ENCODE assay signal across 24 cellular contexts in the genomic region with DNA sequence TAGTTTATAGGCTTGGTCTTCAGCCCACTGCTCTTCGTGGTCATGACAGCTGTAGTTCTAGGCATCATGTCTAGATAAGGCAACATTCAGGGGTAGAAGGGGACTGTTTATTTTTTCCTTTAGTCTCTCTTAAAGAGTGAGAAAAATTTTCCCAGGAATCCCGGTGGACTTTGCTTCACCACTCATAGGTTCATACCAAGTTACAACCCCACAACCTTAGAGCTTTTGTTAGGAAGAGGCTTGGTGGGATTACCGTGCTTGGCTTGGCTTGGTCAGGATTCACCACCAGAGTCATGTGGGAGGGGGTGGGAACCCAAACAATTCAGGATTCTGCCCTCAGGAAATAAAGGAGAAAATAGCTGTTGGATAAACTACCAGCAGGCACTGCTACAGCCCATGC. TPM values are rescaled to one million over a fixed set of nuclear protein-coding genes. Genes with fewer than 3 reads are reported as not detected.
DNase-seq lines count a peak whose midpoint lies in the region; ATAC-seq and TF ChIP-seq lines count a peak whose summit lies in the region.
"Had no signal": no experiment of that assay in that cellular context is flagged by ENCODE, and none has a peak within 500 bp of the region (broad histone marks: within the 10 kb centered on the region; RNA-seq: fewer than 3 reads in every experiment).

No MANE protein-coding gene starts in this region.

- H3K4me2 ChIP-seq in IMR-90 (ENCODE audit: low read depth, low read length), result no peak overlapping the region
- H3K4me2 ChIP-seq: A549, PC-9 had no signal

- no peak for ATAC-seq in IMR-90 (ENCODE audit: low read depth)
- ATAC-seq: A549; CD8-positive, alpha-beta T cell had no signal

- BruUV-seq in IMR-90 (replicated peaks; lab: Mats Ljungman, UMichigan), result no TSS peak

- POLR2A ChIA-PET in IMR-90 (lab: Charles Lee; ENCODE audit: unreplicated experiment), result no interaction called here

- peaks cover 0 to 9% of the 10 kb centered on the region in 2 experiments; a peak in 1 of 4 replicates for H3K79me1 ChIP-seq in IMR-90 (ENCODE audit: low read depth in 1 of 2, low read length in 2 of 2)

- no peak overlapping the region for H4K5ac ChIP-seq in IMR-90 (ENCODE audit: low read depth, low read length)

- peak overlapping the region; percentile 52 for H3K27ac Mint-ChIP-seq in osteocyte (ENCODE audit: unreplicated experiment)
- H3K27ac Mint-ChIP-seq: CD8-positive, alpha-beta T cell; HFFc6 had no signal

- H2AFZ ChIP-seq in IMR-90 (replicated peaks; ENCODE audit: low read length, poor library complexity), result no peak overlapping the region
- H2AFZ ChIP-seq: GM23248, PC-9 had no signal

- H2BK5ac ChIP-seq in IMR-90 (ENCODE audit: low read depth, low read length, poor library complexity, severe bottlenecking), result no peak overlapping the region

- H3K18ac ChIP-seq in IMR-90 (ENCODE audit: low read depth, low read length), result no peak overlapping the region

- peaks cover 4% of the 10 kb centered on the region for H3K4me1 ChIP-seq in IMR-90 (ENCODE audit: control insufficient read depth, insufficient read depth, low read length)
- H3K4me1 ChIP-seq: HAP-1 had no signal

- H3K9me3 Mint-ChIP-seq in osteocyte (ENCODE audit: unreplicated experiment), result no peaks in the 10 kb centered on the region
- H3K9me3 Mint-ChIP-seq: CD8-positive, alpha-beta T cell had no signal

- no peak overlapping the region for H2BK20ac ChIP-seq in IMR-90 (ENCODE audit: low read depth, low read length)

- intact Hi-C loops in IMR-90 (cut with micrococcal nuclease), result no loop called here

- H2BK120ac ChIP-seq in IMR-90 (ENCODE audit: low read depth, low read length), result no peak overlapping the region

- H3K9me3 ChIP-seq in IMR-90 (ENCODE audit: control insufficient read depth, insufficient read depth, low read length), result peaks cover 2% of the 10 kb centered on the region; the same call in 1 of the 2 replicates
- H3K9me3 ChIP-seq: A549 had no signal

- TF ChIP-seq CTCF in IMR-90 (conservative IDR thresholded peaks at IDR 0.05; ENCODE audit: low read depth, low read length), result no peak
- TF ChIP-seq CTCF in osteocyte (IDR thresholded peaks at IDR 0.05), result no peak
- TF ChIP-seq CTCF in foreskin fibroblast (IDR thresholded peaks at IDR 0.05; ENCODE audit: low read depth, low read length), result no peak

- TF ChIP-seq RAD21 in IMR-90 (IDR thresholded peaks at IDR 0.05; ENCODE audit: low read length), result no peak

- dilution Hi-C loops in IMR-90 (cut with HindIII; ENCODE audit: low sequenced_read_pairs, unreplicated experiment), result no loop called here

- no peak overlapping the region for H3K4me3 Mint-ChIP-seq in osteocyte (ENCODE audit: unreplicated experiment)
- H3K4me3 Mint-ChIP-seq: CD8-positive, alpha-beta T cell; HFFc6 had no signal

- peak overlapping the region; percentile 37; the same call in 1 of the 2 replicates for H3K14ac ChIP-seq in IMR-90 (replicated peaks; ENCODE audit: low read depth, low read length)

- H2AK9ac ChIP-seq in IMR-90 (replicated peaks; ENCODE audit: low read depth, low read length, poor library complexity), result no peak overlapping the region

- H3K27me3 ChIP-seq in IMR-90 (ENCODE audit: control insufficient read depth, insufficient read depth, low read length), result no peaks in the 10 kb centered on the region

- peaks cover 28% of the 10 kb centered on the region for H3K36me3 Mint-ChIP-seq in osteocyte (ENCODE audit: unreplicated experiment)

- no peaks in the 10 kb centered on the region for H3K27me3 Mint-ChIP-seq in osteocyte (ENCODE audit: unreplicated experiment)

- no peak overlapping the region for H3K56ac ChIP-seq in IMR-90 (ENCODE audit: extremely low read depth, insufficient read depth, low read length)

- H3K4me3 ChIP-seq in IMR-90 (ENCODE audit: insufficient read depth, low read depth, low read length), result no peak overlapping the region
- H3K4me3 ChIP-seq in foreskin fibroblast (ENCODE audit: low read depth in 1 of 2, low read length in 2 of 2), result no peak overlapping the region
- H3K4me3 ChIP-seq: A549, GM23248, HAP-1, PC-9 had no signal

- H4K91ac ChIP-seq in IMR-90 (ENCODE audit: insufficient read depth, low read depth, low read length), result no peak overlapping the region

- H3K4me1 Mint-ChIP-seq in osteocyte (ENCODE audit: unreplicated experiment), result peaks cover 26% of the 10 kb centered on the region

- WGBS in IMR-90 (ENCODE audit: extremely low coverage in 2 of 2, insufficient read length in 1 of 2), 2 experiments, result no CpG with 5 or more reads among the region's 3 CpGs

- DNase-seq in EH (ENCODE audit: low read depth) (peak; percentile 22), IMR-90 (no peak), foreskin melanocyte (peak; percentile 26), osteocyte (ENCODE audit: extremely low spot score, unreplicated experiment) (no peak), foreskin fibroblast (no peak), SHP77 (lab: John Stamatoyannopoulos, UW) (no peak), activated gamma-delta T cell treated with Interleukin-2 at 50 U/mL for 16 hours (no peak)
- DNase-seq: C1 segment of cervical spinal cord; CD8-positive, alpha-beta T cell; DMS 273 treated with DMSO at 0.1 percent for 48 hours; DMS79; GM23248; HFFc6; NCI-H2029; NCI-H446; NCI-H524 treated with DMSO at 0.1 percent for 48 hours; NCI-H774; NK-92 treated with Interleukin-12 subunit alpha and Interleukin-12 subunit beta, amount 100 ng/mL, for 24 hours; PC-9; RPMI8226; SHP77 treated with DMSO at 0.1 percent for 48 hours; T-helper 1 cell had no signal

- no peak overlapping the region for H3K9ac ChIP-seq in IMR-90 (ENCODE audit: low read depth, low read length)
- H3K9ac ChIP-seq: GM23248 had no signal

- in situ Hi-C loops in IMR-90 (cut with MboI; ENCODE audit: low sequenced_read_pairs), result no loop called here

- CTCF ChIA-PET in IMR-90 (lab: Yijun Ruan, JAX), result no interaction called here

- H2AK5ac ChIP-seq in IMR-90 (ENCODE audit: low read depth, low read length), result no peak overlapping the region

- H3K27ac ChIP-seq in IMR-90 (ENCODE audit: insufficient read depth, low read length), result no peak overlapping the region
- H3K27ac ChIP-seq: A549, GM23248, PC-9 had no signal

- H4K8ac ChIP-seq in IMR-90 (ENCODE audit: low read depth in 2 of 2, low read length in 2 of 2), result no peak overlapping the region

- H3K36me3 ChIP-seq in IMR-90 (ENCODE audit: control insufficient read depth, insufficient read depth, low read length), result peaks cover 42% of the 10 kb centered on the region

- no peak overlapping the region for H2BK15ac ChIP-seq in IMR-90 (ENCODE audit: low read depth, low read length)

- no peak for TF ChIP-seq POLR2A in IMR-90 (IDR thresholded peaks at IDR 0.05; ENCODE audit: low read depth, low read length)

- no peaks in the 10 kb centered on the region; the same call in 1 of the 2 replicates for H4K20me1 ChIP-seq in IMR-90 (ENCODE audit: insufficient read depth, low read length)

- no peak overlapping the region for H3K4ac ChIP-seq in IMR-90 (ENCODE audit: low read depth, low read length)

- H3K9me1 ChIP-seq in IMR-90 (ENCODE audit: insufficient read depth, low read length), result no peaks in the 10 kb centered on the region; the same call in 1 of the 2 replicates

- no peak overlapping the region for H3K23ac ChIP-seq in IMR-90 (ENCODE audit: low read depth, low read length)

TF ChIP-seq in IMR-90, 13 proteins besides CTCF, POLR2A, EP300 and RAD21:
- TF ChIP-seq, protein P1, sequence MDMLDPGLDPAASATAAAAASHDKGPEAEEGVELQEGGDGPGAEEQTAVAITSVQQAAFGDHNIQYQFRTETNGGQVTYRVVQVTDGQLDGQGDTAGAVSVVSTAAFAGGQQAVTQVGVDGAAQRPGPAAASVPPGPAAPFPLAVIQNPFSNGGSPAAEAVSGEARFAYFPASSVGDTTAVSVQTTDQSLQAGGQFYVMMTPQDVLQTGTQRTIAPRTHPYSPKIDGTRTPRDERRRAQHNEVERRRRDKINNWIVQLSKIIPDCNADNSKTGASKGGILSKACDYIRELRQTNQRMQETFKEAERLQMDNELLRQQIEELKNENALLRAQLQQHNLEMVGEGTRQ (IDR thresholded peaks at IDR 0.05; ENCODE audit: low read depth, low read length), result no peak
- TF ChIP-seq FOS (IDR thresholded peaks at IDR 0.05; ENCODE audit: low read depth, low read length), result no peak
- no peak for TF ChIP-seq MXI1 (IDR thresholded peaks at IDR 0.05; ENCODE audit: borderline replicate concordance, low read depth, low read length)
- TF ChIP-seq, protein P2, sequence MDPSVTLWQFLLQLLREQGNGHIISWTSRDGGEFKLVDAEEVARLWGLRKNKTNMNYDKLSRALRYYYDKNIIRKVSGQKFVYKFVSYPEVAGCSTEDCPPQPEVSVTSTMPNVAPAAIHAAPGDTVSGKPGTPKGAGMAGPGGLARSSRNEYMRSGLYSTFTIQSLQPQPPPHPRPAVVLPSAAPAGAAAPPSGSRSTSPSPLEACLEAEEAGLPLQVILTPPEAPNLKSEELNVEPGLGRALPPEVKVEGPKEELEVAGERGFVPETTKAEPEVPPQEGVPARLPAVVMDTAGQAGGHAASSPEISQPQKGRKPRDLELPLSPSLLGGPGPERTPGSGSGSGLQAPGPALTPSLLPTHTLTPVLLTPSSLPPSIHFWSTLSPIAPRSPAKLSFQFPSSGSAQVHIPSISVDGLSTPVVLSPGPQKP (IDR thresholded peaks at IDR 0.05; ENCODE audit: borderline replicate concordance, low read depth, low read length), result no peak
- TF ChIP-seq SMC3 (IDR thresholded peaks at IDR 0.05; ENCODE audit: low read depth, low read length), result no peak
- TF ChIP-seq NFE2L2 (IDR thresholded peaks at IDR 0.05; ENCODE audit: low read depth, low read length), result no peak
TF ChIP-seq in IMR-90: peak in this region for 0.

RNA-seq across cellular contexts. Expression of a gene that starts 26.1 kb away (rescaled TPM):
- total RNA-seq in IMR-90 (2012; rRNA removed) (0.28 and 0.36 TPM in 2 replicates), osteocyte (44.3 and 48.7 TPM in 2 replicates)
- polyA plus RNA-seq in IMR-90 (2012; rRNA removed), result 0.83 and 1.2 TPM in 2 replicates
- 0.34 and 0.79 TPM in 2 replicates for polyA plus RNA-seq in IMR-90 (2012; cell fraction: cytosol; rRNA removed)
- 10.9 and 11.7 TPM in 2 replicates for polyA plus RNA-seq in IMR-90 (2012; cell fraction: nucleus; rRNA removed; ENCODE audit: low replicate concordance)
- total RNA-seq: CD8-positive, alpha-beta T cell; PC-9 had no signal

Comparison
In these comparisons a context has a peak if more than half of its experiments do, and no peak if none do; other contexts are left out.
1. DNase-seq: peak in EH (single experiment) and foreskin melanocyte (single experiment); none in IMR-90 (single experiment), osteocyte (single experiment), foreskin fibroblast (0 of 2), SHP77 (0 of 2) and activated gamma-delta T cell treated with Interleukin-2 at 50 U/mL for 16 hours (single experiment).
2. RNA of a gene that starts 26.1 kb away (total RNA-seq): 44.3 to 48.7 TPM in osteocyte; 0.28 to 0.36 TPM in IMR-90; every median in the first group is over 10 times any median in the second.